10 cellular contexts compared by ENCODE assay signal in genomic region chr20:63453029-63453523, GRCh38. TPM values are rescaled to one million over a fixed set of nuclear protein-coding genes. Genes with fewer than 3 reads are reported as not detected.
DNase-seq lines count a peak whose midpoint lies in the region; ATAC-seq and TF ChIP-seq lines count a peak whose summit lies in the region.
"Had no signal": no experiment of that assay in that cellular context is flagged by ENCODE, and none has a peak within 500 bp of the region (broad histone marks: within the 10 kb centered on the region; RNA-seq: fewer than 3 reads in every experiment).

No MANE protein-coding gene starts in this region.

- POLR2A ChIA-PET in CD4-positive, alpha-beta T cell (lab: Charles Lee): no interaction called here

- H3K36me3 Mint-ChIP-seq in CD4-positive, alpha-beta T cell (ENCODE audit: low read depth): no peaks in the 10 kb centered on the region

- no peak overlapping the region for H3K4me3 Mint-ChIP-seq in CD4-positive, alpha-beta T cell

- H3K27me3 ChIP-seq in CD4-positive, alpha-beta T cell (ENCODE audit: control insufficient read depth, insufficient read depth, low read length): peaks cover 21% of the 10 kb centered on the region
- peaks cover 35% of the 10 kb centered on the region for H3K27me3 ChIP-seq in layer of hippocampus (ENCODE audit: control insufficient read depth, insufficient read depth, low read length)

- TF ChIP-seq CTCF in CD4-positive, alpha-beta T cell (IDR thresholded peaks at IDR 0.05): no peak
- peak; percentile 21 for TF ChIP-seq CTCF in GM13977 (IDR thresholded peaks at IDR 0.05; ENCODE audit: extremely low read depth, insufficient read depth, missing control alignments)
- TF ChIP-seq CTCF in VCaP (conservative IDR thresholded peaks at IDR 0.05): no peak

- H3K27ac ChIP-seq in CD4-positive, alpha-beta T cell (ENCODE audit: low read depth, low read length): no peak overlapping the region
- H3K27ac ChIP-seq in VCaP (peak overlapping the region; percentile 64; the same call in 1 of the 2 replicates), layer of hippocampus (ENCODE audit: low read depth, low read length) (peak overlapping the region; percentile 30)
- H3K27ac ChIP-seq: pancreas had no signal

- in situ Hi-C loops in GM13977 (cut with MboI; ENCODE audit: low pct_unique_long_range_greater_than_20kb, low sequenced_read_pairs, unreplicated experiment): no loop called here

- DNase-seq in CD4-positive, alpha-beta T cell: peak in 2 of 10 experiments; percentile 8 to 22
- DNase-seq in GM13977 (ENCODE audit: low spot score) (peak; percentile 66), posterior cingulate gyrus (no peak), KG1 (lab: John Stamatoyannopoulos, UW) (no peak)
- DNase-seq in stimulated activated CD4-positive, alpha-beta T cell treated with anti-CD3 and anti-CD28 coated beads, Interleukin-4, amount 100 ng/mL, for 4 hours: no peak
- DNase-seq: NCI-H187 treated with DMSO at 0.1 percent for 48 hours, pancreas had no signal

- no peaks in the 10 kb centered on the region for H3K4me1 Mint-ChIP-seq in CD4-positive, alpha-beta T cell (ENCODE audit: low read depth)

- intact Hi-C loops in CD4-positive, alpha-beta T cell (cut with DNase I, micrococcal nuclease): no loop called here
- intact Hi-C loops in posterior cingulate gyrus (cut with DNase I): no loop called here

- CTCF ChIA-PET in CD4-positive, alpha-beta T cell (lab: Charles Lee): no interaction called here

- no peak overlapping the region for H3K27ac Mint-ChIP-seq in CD4-positive, alpha-beta T cell

- peaks cover 25% of the 10 kb centered on the region for H3K27me3 Mint-ChIP-seq in CD4-positive, alpha-beta T cell

- peak; percentile 59 for ATAC-seq in CD4-positive, alpha-beta T cell (ENCODE audit: poor library complexity)
- no peak for ATAC-seq in GM19463 (IDR thresholded peaks at IDR 0.05; ENCODE audit: unreplicated experiment)

- H3K9me3 ChIP-seq in CD4-positive, alpha-beta T cell (ENCODE audit: control insufficient read depth, low read length): no peaks in the 10 kb centered on the region
- H3K9me3 ChIP-seq: pancreas had no signal

- H3K9me3 Mint-ChIP-seq in CD4-positive, alpha-beta T cell: no peaks in the 10 kb centered on the region

RNA-seq across cellular contexts. Expression of gene KCNQ2, which starts 19.4 kb away (rescaled TPM):
- total RNA-seq in CD4-positive, alpha-beta T cell: not detected

RNA-seq across cellular contexts. Expression of gene EEF1A2, which starts 45.8 kb away (rescaled TPM):
- 1 to 10 TPM in 1 of 2 experiments, under 1 TPM in 1; 0.92 to 1.1 TPM for total RNA-seq in CD4-positive, alpha-beta T cell
